Comparison of ENCODE assay signal across 1 cellular context in genomic region chr14:75128596-75128990, GRCh38.
TF ChIP-seq lines count a peak whose summit lies in the region.

No MANE protein-coding gene starts in this region.

TF ChIP-seq in GM23338, 12 proteins besides CTCF, POLR2A, EP300 and RAD21:
- no peak for TF ChIP-seq ZNF114 (CRISPR knock-in tag; IDR thresholded peaks at IDR 0.05)
- no peak for TF ChIP-seq POLR2AphosphoS5 (IDR thresholded peaks at IDR 0.05; ENCODE audit: low read depth)
- TF ChIP-seq ETS1 (IDR thresholded peaks at IDR 0.05) = no peak
- TF ChIP-seq STAT1 (IDR thresholded peaks at IDR 0.05; ENCODE audit: unreplicated experiment) = no peak
- TF ChIP-seq EZH2 (IDR thresholded peaks at IDR 0.05; ENCODE audit: low read depth, unreplicated experiment) = no peak
- TF ChIP-seq NANOG (IDR thresholded peaks at IDR 0.05; ENCODE audit: borderline replicate concordance) = no peak
- no peak for TF ChIP-seq REST (IDR thresholded peaks at IDR 0.05; ENCODE audit: unreplicated experiment)
- TF ChIP-seq EZH2phosphoT487 (IDR thresholded peaks at IDR 0.05; ENCODE audit: unreplicated experiment) = no peak
- TF ChIP-seq ZNF331 (CRISPR knock-in tag; IDR thresholded peaks at IDR 0.05; ENCODE audit: low read depth) = no peak
- TF ChIP-seq ZNF462 (CRISPR knock-in tag; IDR thresholded peaks at IDR 0.05) = no peak
- TF ChIP-seq JUNB (IDR thresholded peaks at IDR 0.05; ENCODE audit: unreplicated experiment) = no peak
- TF ChIP-seq CREB1 (CRISPR knock-in tag; IDR thresholded peaks at IDR 0.05; ENCODE audit: low read depth) = no peak
